Comparison of ENCODE assay signal across 35 cellular contexts in the genomic region with DNA sequence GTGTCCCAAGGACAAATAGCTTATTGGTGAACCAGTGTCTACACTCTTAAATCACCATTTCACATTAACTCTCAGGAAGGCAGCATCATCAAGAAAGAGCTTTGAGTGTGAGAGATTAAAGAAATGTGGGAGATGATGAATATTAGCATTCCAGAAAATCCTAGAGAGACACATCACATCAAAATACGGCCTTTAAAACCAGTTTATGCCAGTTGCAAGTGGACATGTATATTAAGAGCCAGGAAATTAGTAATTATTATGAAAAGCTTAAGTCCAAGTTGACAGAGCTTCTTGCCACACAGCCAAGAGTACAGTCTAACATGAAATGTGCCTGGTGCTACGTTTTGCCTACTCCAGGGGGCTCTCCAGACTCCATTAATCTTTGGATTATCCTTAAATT.
DNase-seq lines count a peak whose midpoint lies in the region; ATAC-seq and TF ChIP-seq lines count a peak whose summit lies in the region.
"Had no signal": no experiment of that assay in that cellular context is flagged by ENCODE, and none has a peak within 500 bp of the region (broad histone marks: within the 10 kb centered on the region; RNA-seq: fewer than 3 reads in every experiment).

No MANE protein-coding gene starts in this region.

- peaks cover 64% of the 10 kb centered on the region for H3K36me3 Mint-ChIP-seq in HFFc6 (ENCODE audit: low read depth)
- H3K36me3 Mint-ChIP-seq: activated CD4-positive, alpha-beta memory T cell treated with anti-CD3 and anti-CD28 coated beads for 36 hours; naive B cell had no signal

- no peaks in the 10 kb centered on the region for H3K27me3 Mint-ChIP-seq in HFFc6 (ENCODE audit: insufficient read depth)
- H3K27me3 Mint-ChIP-seq: activated CD4-positive, alpha-beta memory T cell treated with anti-CD3 and anti-CD28 coated beads for 36 hours; T-helper 17 cell had no signal

- no peaks in the 10 kb centered on the region for H3K36me3 ChIP-seq in gastrocnemius medialis
- H3K36me3 ChIP-seq: HAP-1, prostate gland, stomach, tibial artery had no signal

- DNase-seq in AG10803 (ENCODE audit: low read depth) (peak; percentile 61), HFFc6 (peak; percentile 63), choroid plexus epithelial cell (ENCODE audit: low read depth) (peak; percentile 14), omental fat pad (ENCODE audit: low spot score) (no peak), gastrocnemius medialis (no peak), NCI-H1048 (lab: John Stamatoyannopoulos, UW) (no peak), activated gamma-delta T cell (lab: John Stamatoyannopoulos, UW) (no peak)
- DNase-seq: ACHN; activated CD4-positive, alpha-beta memory T cell treated with anti-CD3 and anti-CD28 coated beads for 36 hours; activated naive CD4-positive, alpha-beta T cell; activated T-cell treated with anti-CD3 and anti-CD28 coated beads, Interleukin-2, amount 50 U/mL, for 72 hours; body of pancreas; Calu3; cerebellar nuclear complex; DMS79 treated with DMSO at 0.1 percent for 48 hours; islet precursor cell; Karpas-422; left ventricle myocardium superior; naive B cell; NCI-H1417; NCI-H2029; NCI-H524 treated with DMSO at 0.1 percent for 48 hours; stimulated activated CD4-positive, alpha-beta T cell treated with anti-CD3 and anti-CD28 coated beads, Interleukin-12 subunit alpha, Interleukin-12 subunit beta, amount 100 ng/mL, for 4 hours; stimulated activated CD4-positive, alpha-beta T cell treated with anti-CD3 and anti-CD28 coated beads, Interleukin-2, amount 100 ng/mL, for 48 hours; stomach; T-helper 17 cell; tibial artery had no signal

- H3K4me3 Mint-ChIP-seq in HFFc6: no peak overlapping the region
- H3K4me3 Mint-ChIP-seq: activated CD4-positive, alpha-beta memory T cell treated with anti-CD3 and anti-CD28 coated beads for 36 hours; activated T-cell treated with anti-CD3 and anti-CD28 coated beads, Interleukin-2, amount 50 U/mL, for 72 hours; CD14-positive monocyte; naive B cell; T-helper 17 cell had no signal

- no peak overlapping the region for H3K27ac ChIP-seq in gastrocnemius medialis
- H3K27ac ChIP-seq: body of pancreas, prostate gland, SK-N-MC, stomach, tibial artery had no signal

- no peak for TF ChIP-seq CTCF in AG10803 (conservative IDR thresholded peaks at IDR 0.05; ENCODE audit: low read length)
- peak; percentile 48 for TF ChIP-seq CTCF in HFFc6 (IDR thresholded peaks at IDR 0.05)
- TF ChIP-seq CTCF in choroid plexus epithelial cell (conservative IDR thresholded peaks at IDR 0.05; ENCODE audit: low read depth, low read length): peak; percentile 11
- no peak for TF ChIP-seq CTCF in omental fat pad (IDR thresholded peaks at IDR 0.05)
- no peak for TF ChIP-seq CTCF in gastrocnemius medialis (IDR thresholded peaks at IDR 0.05 in 4 of 5, conservative IDR thresholded peaks at IDR 0.05 in 1 of 5)

- H3K4me1 ChIP-seq in gastrocnemius medialis: no peaks in the 10 kb centered on the region
- H3K4me1 ChIP-seq: body of pancreas, HAP-1, prostate gland, stomach, tibial artery had no signal

- H3K9me3 Mint-ChIP-seq in HFFc6: no peaks in the 10 kb centered on the region
- H3K9me3 Mint-ChIP-seq: activated CD4-positive, alpha-beta memory T cell treated with anti-CD3 and anti-CD28 coated beads for 36 hours; activated T-cell treated with anti-CD3 and anti-CD28 coated beads, Interleukin-2, amount 50 U/mL, for 72 hours had no signal

- no peak for TF ChIP-seq POLR2A in gastrocnemius medialis (IDR thresholded peaks at IDR 0.05)

- in situ Hi-C loops in gastrocnemius medialis (cut with MboI; ENCODE audit: low sequenced_read_pairs in 4 of 4): no loop called here

- H3K4me3 ChIP-seq in AG10803 (ENCODE audit: low read length): no peak overlapping the region
- no peak overlapping the region for H3K4me3 ChIP-seq in choroid plexus epithelial cell (ENCODE audit: low read depth, low read length)
- no peak overlapping the region for H3K4me3 ChIP-seq in gastrocnemius medialis
- H3K4me3 ChIP-seq: body of pancreas, GM12878, HAP-1, prostate gland, SK-N-MC, stomach, tibial artery had no signal

- intact Hi-C loops in gastrocnemius medialis (cut with DNase I; ENCODE audit: low total_unique reads): no loop called here

- no peaks in the 10 kb centered on the region for H3K27me3 ChIP-seq in gastrocnemius medialis
- H3K27me3 ChIP-seq: body of pancreas, stomach, tibial artery had no signal

- H3K9me3 ChIP-seq in gastrocnemius medialis: no peaks in the 10 kb centered on the region
- H3K9me3 ChIP-seq: body of pancreas, HAP-1, prostate gland, stomach, tibial artery had no signal

- peaks cover 34% of the 10 kb centered on the region for H3K4me1 Mint-ChIP-seq in HFFc6 (ENCODE audit: low read depth)
- H3K4me1 Mint-ChIP-seq: T-helper 17 cell had no signal

- peak overlapping the region; percentile 86 for H3K27ac Mint-ChIP-seq in HFFc6
- H3K27ac Mint-ChIP-seq: activated CD4-positive, alpha-beta memory T cell treated with anti-CD3 and anti-CD28 coated beads for 36 hours; activated T-cell treated with anti-CD3 and anti-CD28 coated beads, Interleukin-2, amount 50 U/mL, for 72 hours; naive B cell; T-helper 17 cell had no signal

- ATAC-seq in omental fat pad (ENCODE audit: low FRiP score) (peak; percentile 16), gastrocnemius medialis (no peak), HG03565 (IDR thresholded peaks at IDR 0.05; ENCODE audit: unreplicated experiment) (no peak)
- ATAC-seq: activated T-cell treated with anti-CD3 and anti-CD28 coated beads, Interleukin-2, amount 50 U/mL, for 72 hours; body of pancreas; GM12878; HepG2; left ventricle myocardium superior; sciatic nerve; T-helper 17 cell had no signal

Comparison
In these comparisons a context has a peak if more than half of its experiments do, and no peak if none do; other contexts are left out.
1. DNase-seq: peak in AG10803 (single experiment), HFFc6 (single experiment) and choroid plexus epithelial cell (single experiment); none in omental fat pad (single experiment), gastrocnemius medialis (0 of 2), NCI-H1048 (single experiment) and activated gamma-delta T cell (single experiment).
2. CTCF ChIP-seq: peak in HFFc6 (single experiment) and choroid plexus epithelial cell (single experiment); none in AG10803 (single experiment), omental fat pad (0 of 3) and gastrocnemius medialis (0 of 5).